1 cellular context compared by ENCODE assay signal in the genomic region with DNA sequence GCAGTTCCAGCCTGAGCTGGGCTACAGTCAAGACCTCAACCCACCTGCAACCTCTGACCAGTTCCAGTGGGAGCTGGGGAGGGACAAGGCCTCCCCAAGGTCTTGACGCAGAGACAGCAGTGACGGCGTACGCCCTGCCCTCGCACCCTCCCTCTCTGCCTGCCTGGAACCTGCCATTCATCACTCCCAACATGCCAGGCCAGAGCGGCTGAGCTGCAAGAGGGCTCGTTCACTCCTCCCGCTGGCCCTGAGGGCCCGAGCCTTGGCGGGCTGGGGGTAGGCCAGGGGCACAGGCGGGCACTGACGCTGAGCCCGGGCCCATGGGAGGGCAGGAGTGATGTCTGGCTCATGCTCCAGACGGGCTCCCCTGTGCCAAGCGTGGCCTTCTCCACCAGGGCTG.
TF ChIP-seq lines count a peak whose summit lies in the region.

No MANE protein-coding gene starts in this region.

TF ChIP-seq in HCT116, 20 proteins besides CTCF, POLR2A, EP300 and RAD21:
- TF ChIP-seq POLR2AphosphoS5 (IDR thresholded peaks at IDR 0.05; ENCODE audit: low read depth, low read length) (no peak), EZH2phosphoT487 (IDR thresholded peaks at IDR 0.05; ENCODE audit: borderline replicate concordance) (no peak), SP1 (IDR thresholded peaks at IDR 0.05; ENCODE audit: low read depth) (no peak), YY1 (IDR thresholded peaks at IDR 0.05; ENCODE audit: extremely low read depth, insufficient replicate concordance, low read depth, low read length) (no peak), SRF (IDR thresholded peaks at IDR 0.05; ENCODE audit: low read depth) (no peak), TCF7L2 (IDR thresholded peaks at IDR 0.05; ENCODE audit: borderline replicate concordance, extremely low read depth, insufficient read depth, insufficient read length) (no peak)
- TF ChIP-seq, protein P1, sequence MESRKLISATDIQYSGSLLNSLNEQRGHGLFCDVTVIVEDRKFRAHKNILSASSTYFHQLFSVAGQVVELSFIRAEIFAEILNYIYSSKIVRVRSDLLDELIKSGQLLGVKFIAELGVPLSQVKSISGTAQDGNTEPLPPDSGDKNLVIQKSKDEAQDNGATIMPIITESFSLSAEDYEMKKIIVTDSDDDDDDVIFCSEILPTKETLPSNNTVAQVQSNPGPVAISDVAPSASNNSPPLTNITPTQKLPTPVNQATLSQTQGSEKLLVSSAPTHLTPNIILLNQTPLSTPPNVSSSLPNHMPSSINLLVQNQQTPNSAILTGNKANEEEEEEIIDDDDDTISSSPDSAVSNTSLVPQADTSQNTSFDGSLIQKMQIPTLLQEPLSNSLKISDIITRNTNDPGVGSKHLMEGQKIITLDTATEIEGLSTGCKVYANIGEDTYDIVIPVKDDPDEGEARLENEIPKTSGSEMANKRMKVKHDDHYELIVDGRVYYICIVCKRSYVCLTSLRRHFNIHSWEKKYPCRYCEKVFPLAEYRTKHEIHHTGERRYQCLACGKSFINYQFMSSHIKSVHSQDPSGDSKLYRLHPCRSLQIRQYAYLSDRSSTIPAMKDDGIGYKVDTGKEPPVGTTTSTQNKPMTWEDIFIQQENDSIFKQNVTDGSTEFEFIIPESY (IDR thresholded peaks at IDR 0.05; ENCODE audit: extremely low read depth, insufficient replicate concordance, low read length): no peak
- TF ChIP-seq, protein P2, sequence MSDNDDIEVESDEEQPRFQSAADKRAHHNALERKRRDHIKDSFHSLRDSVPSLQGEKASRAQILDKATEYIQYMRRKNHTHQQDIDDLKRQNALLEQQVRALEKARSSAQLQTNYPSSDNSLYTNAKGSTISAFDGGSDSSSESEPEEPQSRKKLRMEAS (IDR thresholded peaks at IDR 0.05): no peak
